9 cellular contexts compared by ENCODE assay signal in the genomic region with DNA sequence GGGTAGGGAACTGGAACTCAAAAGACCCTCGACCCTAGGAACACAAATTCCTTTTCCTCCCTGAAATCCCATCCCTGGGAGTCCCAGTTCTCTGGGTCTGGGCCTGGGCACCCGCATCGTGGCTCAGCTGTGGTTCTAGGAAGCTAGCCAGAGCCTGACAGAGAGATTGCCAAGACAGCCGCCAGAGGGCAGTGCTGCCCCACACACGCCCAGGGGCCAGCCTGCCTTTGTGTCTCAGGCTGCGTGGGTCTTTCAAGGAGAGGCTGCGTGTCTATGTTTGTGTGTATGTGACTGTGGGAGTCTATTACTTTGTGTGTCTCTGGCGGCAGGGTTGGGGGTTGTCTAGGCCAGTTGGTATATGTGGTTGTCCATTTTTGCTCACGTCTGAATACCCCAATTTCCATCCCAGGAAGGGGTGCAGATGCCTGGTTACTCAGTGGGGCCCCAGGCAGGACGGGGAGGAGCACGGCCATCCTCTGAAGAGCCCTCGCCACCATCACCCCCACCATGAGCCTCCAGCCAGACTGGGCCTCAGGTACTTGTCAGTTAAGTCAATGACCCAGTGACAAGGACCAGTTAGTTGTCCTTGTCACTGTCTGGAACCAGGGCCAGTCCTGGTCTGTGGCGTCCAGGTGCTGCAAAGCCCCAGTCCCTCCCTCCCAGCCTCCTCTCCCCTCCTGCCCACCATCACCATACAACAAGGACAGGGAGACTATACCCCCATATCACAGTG. TPM values are rescaled to one million over a fixed set of nuclear protein-coding genes. Genes with fewer than 3 reads are reported as not detected.
DNase-seq lines count a peak whose midpoint lies in the region; FAIRE-seq and TF ChIP-seq lines count a peak whose summit lies in the region.
"Had no signal": no experiment of that assay in that cellular context is flagged by ENCODE, and none has a peak within 500 bp of the region (broad histone marks: within the 10 kb centered on the region; RNA-seq: fewer than 3 reads in every experiment).

No MANE protein-coding gene starts in this region.

- H3K4me1 ChIP-seq in OCI-LY1 (ENCODE audit: insufficient read depth, low read length, severe bottlenecking) (peaks cover 11% of the 10 kb centered on the region), endothelial cell of umbilical vein (ENCODE audit: control insufficient read depth, extremely low read depth, insufficient read depth, low read length) (peaks cover 20% of the 10 kb centered on the region)

- DNase-seq in NCI-H446 (lab: John Stamatoyannopoulos, UW), result peak; percentile 33 to 71
- no peak for DNase-seq in NCI-H446 treated with DMSO at 0.1 percent for 48 hours (lab: John Stamatoyannopoulos, UW)
- peak; percentile 32 for DNase-seq in HS-5 (ENCODE audit: low read depth)
- peak; percentile 90 for DNase-seq in activated CD8-positive, alpha-beta memory T cell treated with anti-CD3 and anti-CD28 coated beads, Interleukin-2, amount 50 U/mL, for 48 hours
- DNase-seq in endothelial cell of umbilical vein (ENCODE audit: low read depth, low spot score), result peak; percentile 77
- peak; percentile 74 for DNase-seq in middle frontal gyrus (ENCODE audit: extremely low spot score, low spot score)
- peak; percentile 50 to 66 for DNase-seq in stimulated activated CD8-positive, alpha-beta memory T cell treated with anti-CD3 and anti-CD28 coated beads, Interleukin-4, amount 100 ng/mL, for 4 hours (ENCODE audit: low read depth in 2 of 2, low spot score in 1 of 2)

- no peaks in the 10 kb centered on the region for H3F3A ChIP-seq in OCI-LY1 (ENCODE audit: insufficient read depth, low read length)

- H3K4me3 ChIP-seq in OCI-LY1 (ENCODE audit: low read depth, low read length, poor library complexity, severe bottlenecking), result no peak overlapping the region
- H3K4me3 ChIP-seq in endothelial cell of umbilical vein (replicated peaks in 1 of 3; ENCODE audit: insufficient read depth in 1 of 3, low read depth in 1 of 3, low read length in 3 of 3), result no peak overlapping the region
- H3K4me3 ChIP-seq: BLaER1 treated with 17β-estradiol and CSF1 and Interleukin-3, amounts not matched to agents 10 nM and 100 nM had no signal

- intact Hi-C loops in endothelial cell of umbilical vein (cut with micrococcal nuclease), result loop anchor here (1.0 to 2.0 kb wide), 8 partner anchors 19 to 685 kb away; partner anchors contain the start of genes LHX6, MRRF and RBM18

- H3K79me2 ChIP-seq in OCI-LY1 (ENCODE audit: insufficient read depth, low read length), result no peaks in the 10 kb centered on the region
- H3K79me2 ChIP-seq in endothelial cell of umbilical vein (ENCODE audit: control insufficient read depth, insufficient read depth, low read length), result no peaks in the 10 kb centered on the region

- no TSS peak for BruUV-seq in endothelial cell of umbilical vein (replicated peaks; lab: Mats Ljungman, UMichigan)

- peak; percentile 90 for FAIRE-seq in endothelial cell of umbilical vein (lab: Jason Lieb, UNC)

- H3K27ac ChIP-seq in OCI-LY1 (ENCODE audit: low read depth, low read length, poor library complexity, severe bottlenecking), result no peak overlapping the region
- no peak overlapping the region for H3K27ac ChIP-seq in endothelial cell of umbilical vein (ENCODE audit: insufficient read depth, low read depth, low read length)
- H3K27ac ChIP-seq: BLaER1 treated with 17β-estradiol and CSF1 and Interleukin-3, amounts not matched to agents 10 nM and 100 nM had no signal

- no peak for TF ChIP-seq POLR2A in endothelial cell of umbilical vein (IDR thresholded peaks at IDR 0.05; ENCODE audit: low read depth, low read length)

- no peaks in the 10 kb centered on the region for H3K9me1 ChIP-seq in endothelial cell of umbilical vein (replicated peaks; ENCODE audit: control insufficient read depth, extremely low read depth, insufficient read depth, low read length)

- POLR2A ChIA-PET in endothelial cell of umbilical vein (lab: Charles Lee), result interaction anchor here (1.0 to 1.2 kb wide), 3 partner anchors 182 to 695 kb away, joined by 3 to 4 read pairs (median 3); no protein-coding TSS in a partner anchor

- H4K20me1 ChIP-seq in OCI-LY1 (ENCODE audit: insufficient read depth, low read length) (no peaks in the 10 kb centered on the region), endothelial cell of umbilical vein (replicated peaks; ENCODE audit: control insufficient read depth, extremely low read depth, insufficient read depth, low read length) (no peaks in the 10 kb centered on the region)

- no peaks in the 10 kb centered on the region for H3K9me3 ChIP-seq in OCI-LY1 (ENCODE audit: low read length)
- no peaks in the 10 kb centered on the region for H3K9me3 ChIP-seq in endothelial cell of umbilical vein (replicated peaks; ENCODE audit: control insufficient read depth, insufficient read depth, low read length)
- H3K9me3 ChIP-seq: BLaER1 treated with 17β-estradiol and CSF1 and Interleukin-3, amounts not matched to agents 10 nM and 100 nM had no signal

- no peak overlapping the region for H3K9ac ChIP-seq in OCI-LY1 (ENCODE audit: low read length)
- H3K9ac ChIP-seq in endothelial cell of umbilical vein (replicated peaks; ENCODE audit: extremely low read depth, insufficient read depth, low read length), result no peak overlapping the region

- H3K4me2 ChIP-seq in OCI-LY1 (ENCODE audit: low read length) (no peak overlapping the region), endothelial cell of umbilical vein (ENCODE audit: insufficient read depth, low read length) (no peak overlapping the region)
- H3K4me2 ChIP-seq: BLaER1 treated with 17β-estradiol and CSF1 and Interleukin-3, amounts not matched to agents 10 nM and 100 nM had no signal

- H3K36me3 ChIP-seq in OCI-LY1 (ENCODE audit: insufficient read depth, low read length), result no peaks in the 10 kb centered on the region
- H3K36me3 ChIP-seq in endothelial cell of umbilical vein (ENCODE audit: control insufficient read depth in 2 of 2, extremely low read depth in 1 of 2, insufficient read depth in 2 of 2, low read length in 2 of 2), result no peaks in the 10 kb centered on the region
- H3K36me3 ChIP-seq: BLaER1 treated with 17β-estradiol and CSF1 and Interleukin-3, amounts not matched to agents 10 nM and 100 nM had no signal

- dilution Hi-C loops in endothelial cell of umbilical vein (cut with MboI; ENCODE audit: extremely low pct_ligation_motif_present, low sequenced_read_pairs), result no loop called here

- TF ChIP-seq CTCF in OCI-LY1 (IDR thresholded peaks at IDR 0.05; ENCODE audit: low read length) (peak; percentile 94), endothelial cell of umbilical vein (IDR thresholded peaks at IDR 0.05; ENCODE audit: extremely low read depth in 1 of 2, insufficient read depth in 1 of 2, low read depth in 1 of 2, low read length in 2 of 2) (peak; percentile 85 to 95)

- H3K27me3 ChIP-seq in OCI-LY1 (ENCODE audit: insufficient read depth, low read length) (peaks cover 26% of the 10 kb centered on the region; the same call in 1 of the 2 replicates), endothelial cell of umbilical vein (ENCODE audit: control insufficient read depth in 2 of 2, insufficient read depth in 2 of 2, low read length in 2 of 2) (no peaks in the 10 kb centered on the region)

- no peak overlapping the region for H2AFZ ChIP-seq in OCI-LY1 (ENCODE audit: low read length)
- no peak overlapping the region for H2AFZ ChIP-seq in endothelial cell of umbilical vein (ENCODE audit: low read depth, low read length)

- CTCF ChIA-PET in endothelial cell of umbilical vein (lab: Charles Lee), result interaction anchor here (0.5 to 14.3 kb wide), 58 partner anchors 9 to 691 kb away, joined by 3 to 576 read pairs (median 5); partner anchors contain the start of genes MORN5, MRRF, NDUFA8 and PTGS1

- H3K9me2 ChIP-seq in OCI-LY1 (ENCODE audit: low read depth, low read length), result no peaks in the 10 kb centered on the region

TF ChIP-seq in endothelial cell of umbilical vein, 7 proteins besides CTCF, POLR2A, EP300 and RAD21:
- no peak for TF ChIP-seq POLR2AphosphoS5 (IDR thresholded peaks at IDR 0.05; ENCODE audit: insufficient read depth, low read depth, low read length)
- TF ChIP-seq, protein P1, sequence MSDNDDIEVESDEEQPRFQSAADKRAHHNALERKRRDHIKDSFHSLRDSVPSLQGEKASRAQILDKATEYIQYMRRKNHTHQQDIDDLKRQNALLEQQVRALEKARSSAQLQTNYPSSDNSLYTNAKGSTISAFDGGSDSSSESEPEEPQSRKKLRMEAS (IDR thresholded peaks at IDR 0.05; ENCODE audit: insufficient read depth, insufficient read length), result no peak

RNA-seq across cellular contexts. Expression of gene TTLL11, which starts 32.2 kb away (rescaled TPM):
- total RNA-seq in endothelial cell of umbilical vein, result 4.9 and 8.1 TPM in 2 replicates
- 5.0 and 5.1 TPM in 2 replicates for polyA plus RNA-seq in endothelial cell of umbilical vein
- 5.1 and 6.1 TPM in 2 replicates for polyA plus RNA-seq in endothelial cell of umbilical vein (2011; cell fraction: cytosol; rRNA removed)
- 6.1 and 6.5 TPM in 2 replicates for polyA plus RNA-seq in endothelial cell of umbilical vein (2011; cell fraction: nucleus; rRNA removed)
- polyA plus RNA-seq in endothelial cell of umbilical vein (2012), result 6.4 and 8.3 TPM in 2 replicates
- polyA minus RNA-seq in endothelial cell of umbilical vein, result 4.5 and 9.7 TPM in 2 replicates
- polyA minus RNA-seq in endothelial cell of umbilical vein (2011; cell fraction: cytosol; rRNA and poly(A)+ RNA removed), result 3.6 TPM
- polyA minus RNA-seq in endothelial cell of umbilical vein (2011; cell fraction: nucleus; rRNA and poly(A)+ RNA removed), result 7.4 and 8.3 TPM in 2 replicates

RNA-seq across cellular contexts. Expression of gene NDUFA8, which starts 34.3 kb away (rescaled TPM):
- total RNA-seq in endothelial cell of umbilical vein, result 65.5 and 68.2 TPM in 2 replicates
- 81.4 and 100 TPM in 2 replicates for polyA plus RNA-seq in endothelial cell of umbilical vein
- 88.2 and 91.6 TPM in 2 replicates for polyA plus RNA-seq in endothelial cell of umbilical vein (2011; cell fraction: cytosol; rRNA removed)
- polyA plus RNA-seq in endothelial cell of umbilical vein (2011; cell fraction: nucleus; rRNA removed), result 25.0 and 31.4 TPM in 2 replicates
- 97.8 and 120 TPM in 2 replicates for polyA plus RNA-seq in endothelial cell of umbilical vein (2012)
- polyA minus RNA-seq in endothelial cell of umbilical vein, result 51.4 and 53.7 TPM in 2 replicates
- polyA minus RNA-seq in endothelial cell of umbilical vein (2011; cell fraction: cytosol; rRNA and poly(A)+ RNA removed), result 82.1 TPM
- 4.7 and 6.4 TPM in 2 replicates for polyA minus RNA-seq in endothelial cell of umbilical vein (2011; cell fraction: nucleus; rRNA and poly(A)+ RNA removed)

RNA-seq across cellular contexts. Expression of gene MORN5, which starts 34.4 kb away (rescaled TPM):
- total RNA-seq in endothelial cell of umbilical vein, result not detected in 2 replicates
- not detected in 2 replicates for polyA plus RNA-seq in endothelial cell of umbilical vein
- polyA plus RNA-seq in endothelial cell of umbilical vein (2011; cell fraction: cytosol; rRNA removed), result not detected in 2 replicates
- not detected in 2 replicates for polyA plus RNA-seq in endothelial cell of umbilical vein (2011; cell fraction: nucleus; rRNA removed)
- not detected in 2 replicates for polyA plus RNA-seq in endothelial cell of umbilical vein (2012)
- not detected in 2 replicates for polyA minus RNA-seq in endothelial cell of umbilical vein
- not detected for polyA minus RNA-seq in endothelial cell of umbilical vein (2011; cell fraction: cytosol; rRNA and poly(A)+ RNA removed)
- polyA minus RNA-seq in endothelial cell of umbilical vein (2011; cell fraction: nucleus; rRNA and poly(A)+ RNA removed), result not detected in 2 replicates
